In genomic region chr1:29171089-29171488, GRCh38 we compare ENCODE assay signal across 10 cellular contexts. TPM values are rescaled to one million over a fixed set of nuclear protein-coding genes. Genes with fewer than 3 reads are reported as not detected.
DNase-seq lines count a peak whose midpoint lies in the region; ATAC-seq and TF ChIP-seq lines count a peak whose summit lies in the region.
"Had no signal": no experiment of that assay in that cellular context is flagged by ENCODE, and none has a peak within 500 bp of the region (broad histone marks: within the 10 kb centered on the region; RNA-seq: fewer than 3 reads in every experiment).

No MANE protein-coding gene starts in this region.

- H3K27me3 ChIP-seq in GM23248 (replicated peaks; ENCODE audit: insufficient read depth): no peaks in the 10 kb centered on the region
- H3K27me3 ChIP-seq in MG63: no peaks in the 10 kb centered on the region; the same call in 1 of the 2 replicates

- POLR2A ChIA-PET in WTC11 (lab: Charles Lee): interaction anchor here (0.6 to 1.9 kb wide), 3 partner anchors 10 to 460 kb away, joined by 3 to 5 read pairs (median 4); partner anchors contain the start of gene SRSF4

- peaks cover 35% of the 10 kb centered on the region for H3K4me1 ChIP-seq in GM23248 (ENCODE audit: insufficient read depth)

- no peak overlapping the region for H3K4me3 Mint-ChIP-seq in WTC11
- peak overlapping the region in 3 of 5 donors; percentile 7 to 42 (median 7) for H3K4me3 Mint-ChIP-seq in immature natural killer cell

- peaks cover 29% of the 10 kb centered on the region for H3F3A ChIP-seq in GM23248 (ENCODE audit: insufficient read depth)

- peaks cover 35% of the 10 kb centered on the region for H4K20me1 ChIP-seq in GM23248 (ENCODE audit: insufficient read depth)

- DNase-seq in AG10803 (ENCODE audit: low read depth): peak; percentile 58
- DNase-seq in GM23248: peak; percentile 52
- DNase-seq in WTC11 (ENCODE audit: low spot score): no peak
- DNase-seq in immature natural killer cell: no peak
- no peak for DNase-seq in left lobe of liver (ENCODE audit: low spot score)
- DNase-seq in NCI-H1930 (lab: John Stamatoyannopoulos, UW): no peak
- DNase-seq in MG63: no peak
- DNase-seq: Calu3; stimulated activated CD8-positive, alpha-beta memory T cell treated with anti-CD3 and anti-CD28 coated beads, Interleukin-4, amount 100 ng/mL, for 48 hours had no signal

- H3K9me3 Mint-ChIP-seq in WTC11 (peaks cover 4% of the 10 kb centered on the region), immature natural killer cell (no peaks in the 10 kb centered on the region)

- TF ChIP-seq CTCF in AG10803 (conservative IDR thresholded peaks at IDR 0.05; ENCODE audit: low read length): no peak
- TF ChIP-seq CTCF in WTC11 (IDR thresholded peaks at IDR 0.05): no peak

- peaks cover 100% of the 10 kb centered on the region for H3K79me2 ChIP-seq in GM23248 (ENCODE audit: insufficient read depth)

- ATAC-seq in WTC11: no peak
- ATAC-seq in left lobe of liver: no peak
- ATAC-seq in GM18519 (IDR thresholded peaks at IDR 0.05; ENCODE audit: low FRiP score, unreplicated experiment): no peak

- no peak overlapping the region for H2AFZ ChIP-seq in GM23248

- no peak overlapping the region for H3K4me3 ChIP-seq in AG10803 (ENCODE audit: low read length)
- no peak overlapping the region for H3K4me3 ChIP-seq in GM23248
- no peak overlapping the region for H3K4me3 ChIP-seq in MG63

- peaks cover 28% of the 10 kb centered on the region for H3K36me3 Mint-ChIP-seq in WTC11
- H3K36me3 Mint-ChIP-seq in immature natural killer cell: peaks cover 3 to 4% (median 4%) of the 10 kb centered on the region in 3 donors

- H3K9me2 ChIP-seq in GM23248 (ENCODE audit: insufficient read depth): no peaks in the 10 kb centered on the region

- H3K9ac ChIP-seq in GM23248: 0 out of 2 replicates have a peak overlapping the region, but pooled peaks have one; percentile 3

- H3K9me3 ChIP-seq in GM23248 (ENCODE audit: low read depth) (no peaks in the 10 kb centered on the region), MG63 (no peaks in the 10 kb centered on the region)

- peak overlapping the region; percentile 22 for H3K27ac ChIP-seq in GM23248

- H3K27me3 Mint-ChIP-seq in WTC11 (ENCODE audit: low read depth): no peaks in the 10 kb centered on the region
- peaks cover 0 to 1% (median 0%) of the 10 kb centered on the region in 3 donors for H3K27me3 Mint-ChIP-seq in immature natural killer cell (ENCODE audit: low read depth in 3 of 3)

- H3K36me3 ChIP-seq in GM23248 (ENCODE audit: low read depth): peaks cover 12% of the 10 kb centered on the region
- H3K36me3 ChIP-seq in MG63: peaks cover 73% of the 10 kb centered on the region

- 19 to 22% methylated on average over 3 of the region's 3 CpGs for WGBS in GM23248 (ENCODE audit: low coverage in 1 of 2, low lambda C conversion rate in 2 of 2, missing lambda C conversion rate in 2 of 2), 2 experiments

- in situ Hi-C loops in GM23248 (cut with MboI): no loop called here

- H3K4me2 ChIP-seq in GM23248 (ENCODE audit: unreplicated experiment): peak overlapping the region; percentile 2

- H3K27ac Mint-ChIP-seq in WTC11 (peak overlapping the region; percentile 90), immature natural killer cell (peak overlapping the region in 3 of 6 donors; percentile 44 to 65 (median 56))

- CTCF ChIA-PET in WTC11 (lab: Charles Lee): interaction anchor here (0.8 to 1.8 kb wide), 4 partner anchors 26 to 294 kb away, joined by 3 to 7 read pairs (median 4); no protein-coding TSS in a partner anchor

- H3K4me1 Mint-ChIP-seq in WTC11 (peaks cover 59% of the 10 kb centered on the region), immature natural killer cell (peaks cover 57 to 75% of the 10 kb centered on the region in 2 donors)

TF ChIP-seq in WTC11, 78 proteins besides CTCF, POLR2A, EP300 and RAD21:
- TF ChIP-seq KAT7 (CRISPR knock-in tag; IDR thresholded peaks at IDR 0.05; ENCODE audit: borderline replicate concordance) (no peak), EMX1 (CRISPR knock-in tag; IDR thresholded peaks at IDR 0.05) (no peak), NR1H2 (CRISPR knock-in tag; IDR thresholded peaks at IDR 0.05) (no peak), ZNF232 (CRISPR knock-in tag; IDR thresholded peaks at IDR 0.05) (no peak), ELF4 (CRISPR knock-in tag; IDR thresholded peaks at IDR 0.05; ENCODE audit: low read depth) (no peak), ZNF416 (CRISPR knock-in tag; IDR thresholded peaks at IDR 0.05) (no peak), GTF2I (CRISPR knock-in tag; conservative IDR thresholded peaks at IDR 0.05) (no peak), ZSCAN18 (CRISPR knock-in tag; IDR thresholded peaks at IDR 0.05) (no peak), ZNF263 (CRISPR knock-in tag; IDR thresholded peaks at IDR 0.05; ENCODE audit: low read depth) (no peak), FOXK1 (CRISPR knock-in tag; IDR thresholded peaks at IDR 0.05) (no peak), SMAD4 (CRISPR knock-in tag; IDR thresholded peaks at IDR 0.05) (no peak), ATF1 (CRISPR knock-in tag; IDR thresholded peaks at IDR 0.05) (no peak), STAT6 (CRISPR knock-in tag; conservative IDR thresholded peaks at IDR 0.05; ENCODE audit: low read depth) (no peak), NFATC4 (CRISPR knock-in tag; IDR thresholded peaks at IDR 0.05) (no peak)
- TF ChIP-seq, protein P1, sequence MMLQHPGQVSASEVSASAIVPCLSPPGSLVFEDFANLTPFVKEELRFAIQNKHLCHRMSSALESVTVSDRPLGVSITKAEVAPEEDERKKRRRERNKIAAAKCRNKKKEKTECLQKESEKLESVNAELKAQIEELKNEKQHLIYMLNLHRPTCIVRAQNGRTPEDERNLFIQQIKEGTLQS (CRISPR knock-in tag; conservative IDR thresholded peaks at IDR 0.05): no peak

RNA-seq across cellular contexts. Expression of gene SRSF4, which starts 10.6 kb away (rescaled TPM):
- total RNA-seq in GM23248 (2014; rRNA removed; shearing (Covaris generic)): 36.3 and 45.0 TPM in 2 replicates
- polyA plus RNA-seq in GM23248 (2016; fragmentation: Nextera tagmentation; extraction: Ambion mirVana): 60.8 and 65.6 TPM in 2 replicates
- total RNA-seq in WTC11 (2021): 93.8 to 99.9 TPM (median 94.7 TPM) in 3 replicates
- 100 to 1,000 TPM in 1 of 3 donors, 10 to 100 TPM in 2; 49.5 to 110 (median 62.4) TPM for polyA plus RNA-seq in immature natural killer cell
- 33.0 TPM for total RNA-seq in left lobe of liver
- total RNA-seq in MG63 (2014; rRNA removed; shearing (Covaris generic); ENCODE audit: low replicate concordance): 29.8 and 58.1 TPM in 2 replicates

RNA-seq across cellular contexts. Expression of gene TMEM200B, which starts 47.4 kb away (rescaled TPM):
- total RNA-seq in GM23248 (2014; rRNA removed; shearing (Covaris generic)): 20.4 TPM in 2 replicates
- 5.1 and 6.3 TPM in 2 replicates for polyA plus RNA-seq in GM23248 (2016; fragmentation: Nextera tagmentation; extraction: Ambion mirVana)
- 19.1 to 22.6 TPM (median 22.1 TPM) in 3 replicates for total RNA-seq in WTC11 (2021)
- polyA plus RNA-seq in immature natural killer cell: not detected
- 2.0 TPM for total RNA-seq in left lobe of liver
- 17.9 and 20.7 TPM in 2 replicates for total RNA-seq in MG63 (2014; rRNA removed; shearing (Covaris generic); ENCODE audit: low replicate concordance)
- total RNA-seq: Calu3 had no signal

RNA-seq across cellular contexts. Expression of gene MECR, which starts 59.6 kb away (rescaled TPM):
- 19.1 and 23.6 TPM in 2 replicates for total RNA-seq in GM23248 (2014; rRNA removed; shearing (Covaris generic))
- polyA plus RNA-seq in GM23248 (2016; fragmentation: Nextera tagmentation; extraction: Ambion mirVana): 43.3 and 48.2 TPM in 2 replicates
- total RNA-seq in WTC11 (2021): 37.6 to 44.2 TPM (median 43.0 TPM) in 3 replicates
- polyA plus RNA-seq in immature natural killer cell: 10 to 100 TPM in 2 of 3 donors, 1 to 10 TPM in 1; 6.5 to 14.0 (median 11.3) TPM
- total RNA-seq in left lobe of liver: 13.7 TPM
- 12.9 and 26.5 TPM in 2 replicates for total RNA-seq in MG63 (2014; rRNA removed; shearing (Covaris generic); ENCODE audit: low replicate concordance)

Comparison
In these comparisons a context has a peak if more than half of its experiments do, and no peak if none do; other contexts are left out.
1. DNase-seq: peak in AG10803 (single experiment) and GM23248 (single experiment); none in WTC11 (single experiment), immature natural killer cell (0 of 3), left lobe of liver (single experiment), NCI-H1930 (0 of 2) and MG63 (single experiment).